Comparison of ENCODE assay signal across 9 cellular contexts in genomic region chr6:129661478-129662405, GRCh38. TPM values are rescaled to one million over a fixed set of nuclear protein-coding genes. Genes with fewer than 3 reads are reported as not detected.
DNase-seq lines count a peak whose midpoint lies in the region; ATAC-seq and TF ChIP-seq lines count a peak whose summit lies in the region.
"Had no signal": no experiment of that assay in that cellular context is flagged by ENCODE, and none has a peak within 500 bp of the region (broad histone marks: within the 10 kb centered on the region; RNA-seq: fewer than 3 reads in every experiment).

No MANE protein-coding gene starts in this region.

- DNase-seq in AG10803 (ENCODE audit: low read depth) (no peak), cerebellum (ENCODE audit: low spot score) (peak; percentile 10), middle frontal gyrus (ENCODE audit: extremely low spot score, low spot score) (no peak), cerebellar cortex (ENCODE audit: low spot score) (no peak), SW 1271 (lab: John Stamatoyannopoulos, UW) (no peak), occipital lobe (lab: John Stamatoyannopoulos, UW) (no peak)
- DNase-seq: CD4-positive, alpha-beta memory T cell had no signal

- H3K4me3 ChIP-seq in AG10803 (ENCODE audit: low read length) = peak overlapping the region; percentile 4; the same call in 1 of the 2 replicates

- TF ChIP-seq CTCF in AG10803 (conservative IDR thresholded peaks at IDR 0.05; ENCODE audit: low read length) = no peak

- ATAC-seq in GM19452 (IDR thresholded peaks at IDR 0.05; ENCODE audit: unreplicated experiment) (peak; percentile 14), HG03108 (IDR thresholded peaks at IDR 0.05; ENCODE audit: unreplicated experiment) (peak; percentile 8)

RNA-seq across cellular contexts. Expression of gene ARHGAP18, which starts 48.2 kb away (rescaled TPM):
- total RNA-seq in cerebellum (5.6 TPM), occipital lobe (8.6 TPM)
